Comparison of ENCODE assay signal across 26 cellular contexts in genomic region chr3:120452816-120453215, GRCh38.
"Had no signal": no experiment of that assay in that cellular context is flagged by ENCODE, and none has a peak within 500 bp of the region (broad histone marks: within the 10 kb centered on the region; RNA-seq: fewer than 3 reads in every experiment).

No MANE protein-coding gene starts in this region.

- H3K4me3 ChIP-seq: ascending aorta, esophagus squamous epithelium, lower lobe of right lung, right lobe of liver, testis, transverse colon had no signal

- H3K9me3 ChIP-seq: ascending aorta, esophagus squamous epithelium, lower lobe of right lung, right lobe of liver, testis, transverse colon had no signal

- H3K4me3 Mint-ChIP-seq: activated CD4-positive, alpha-beta memory T cell treated with anti-CD3 and anti-CD28 coated beads for 36 hours; activated naive CD4-positive, alpha-beta T cell treated with anti-CD3 and anti-CD28 coated beads, Interleukin-2, amount 10 ng/mL, durations not matched to agents 7 days and 5 days; activated T-cell treated with anti-CD3 and anti-CD28 coated beads, Interleukin-2, amount 50 U/mL, for 24 hours; dendritic cell treated with granulocyte-macrophage colony-stimulating factor and Interleukin-4, amounts not matched to agents 40 ng/mL and 50 ng/mL, for 4 days; T-helper 2 cell treated with Interferon-gamma antibody and Interleukin-4, amounts not matched to agents 5 μg/mL and 100 μg/mL, for 36 hours had no signal

- H3K27ac Mint-ChIP-seq: activated CD4-positive, alpha-beta memory T cell treated with anti-CD3 and anti-CD28 coated beads for 36 hours; activated CD4-positive, alpha-beta T cell treated with anti-CD3 and anti-CD28 coated beads, Interleukin-2, amount 10 ng/mL, durations not matched to agents 24 days and 14 days; activated naive CD4-positive, alpha-beta T cell treated with anti-CD3 and anti-CD28 coated beads, Interleukin-2, amount 10 ng/mL, durations not matched to agents 7 days and 5 days; activated naive CD8-positive, alpha-beta T cell treated with anti-CD3 and anti-CD28 coated beads, Interleukin-2, amount 10 ng/mL, durations not matched to agents 7 days and 5 days; activated T-cell treated with anti-CD3 and anti-CD28 coated beads, Interleukin-2, amount 50 U/mL, for 24 hours; dendritic cell treated with granulocyte-macrophage colony-stimulating factor and Interleukin-4, amounts not matched to agents 40 ng/mL and 50 ng/mL, for 4 days; T-cell; T-helper 2 cell treated with Interferon-gamma antibody and Interleukin-4, amounts not matched to agents 5 μg/mL and 100 μg/mL, for 36 hours had no signal

- H3K36me3 Mint-ChIP-seq: activated CD4-positive, alpha-beta memory T cell treated with anti-CD3 and anti-CD28 coated beads for 36 hours; activated naive CD4-positive, alpha-beta T cell treated with anti-CD3 and anti-CD28 coated beads, Interleukin-2, amount 10 ng/mL, durations not matched to agents 7 days and 5 days; activated naive CD8-positive, alpha-beta T cell treated with anti-CD3 and anti-CD28 coated beads, Interleukin-2, amount 10 ng/mL, durations not matched to agents 7 days and 5 days; T-cell had no signal

- ATAC-seq: left lobe of liver; lower lobe of right lung; right lobe of liver; stimulated activated naive CD8-positive, alpha-beta T cell treated with anti-CD3 and anti-CD28 coated beads, Interleukin-15, Interleukin-2, amounts not matched to agents 100 U/mL and 50 U/mL, for 24 hours; T-cell had no signal

- H3K27ac ChIP-seq: epithelial cell of prostate, esophagus squamous epithelium, lower lobe of right lung, right lobe of liver, testis, WERI-Rb-1 had no signal

- H3K36me3 ChIP-seq: esophagus squamous epithelium, lower lobe of right lung, right lobe of liver, transverse colon had no signal

- H3K4me1 ChIP-seq: right lobe of liver had no signal

- DNase-seq: activated CD4-positive, alpha-beta memory T cell treated with anti-CD3 and anti-CD28 coated beads for 36 hours; activated CD4-positive, alpha-beta T cell treated with anti-CD3 and anti-CD28 coated beads, Interleukin-2, amount 10 ng/mL, durations not matched to agents 24 days and 14 days; activated CD4-positive, CD25-positive, alpha-beta regulatory T cell treated with anti-CD3 and anti-CD28 coated beads, Interleukin-2, amount 50 U/mL, for 72 hours; activated CD8-positive, alpha-beta memory T cell treated with anti-CD3 and anti-CD28 coated beads, Interleukin-2, amount 50 U/mL, for 4 hours; activated gamma-delta T cell; activated naive CD4-positive, alpha-beta T cell treated with anti-CD3 and anti-CD28 coated beads, Interleukin-2, amount 10 ng/mL, durations not matched to agents 7 days and 5 days; activated naive CD8-positive, alpha-beta T cell treated with anti-CD3 and anti-CD28 coated beads, Interleukin-2, amount 10 ng/mL, durations not matched to agents 7 days and 5 days; activated T-cell treated with anti-CD3 and anti-CD28 coated beads, Interleukin-2, amount 50 U/mL, for 24 hours; central memory CD4-positive, alpha-beta T cell; esophagus squamous epithelium; foreskin melanocyte; kidney glomerular epithelial cell; lower lobe of right lung; mesenchymal stem cell; right lobe of liver; stimulated activated CD4-positive, alpha-beta T cell treated with anti-CD3 and anti-CD28 coated beads, Interleukin-2, amount 100 ng/mL, for 48 hours; stimulated activated naive CD8-positive, alpha-beta T cell treated with anti-CD3 and anti-CD28 coated beads, Interleukin-15, Interleukin-2, amounts not matched to agents 100 U/mL and 50 U/mL, for 24 hours; T-cell; testis; transverse colon; WERI-Rb-1 had no signal

- H3K27me3 ChIP-seq: ascending aorta, right lobe of liver, testis had no signal

- H3K9me3 Mint-ChIP-seq: activated CD4-positive, alpha-beta T cell treated with anti-CD3 and anti-CD28 coated beads, Interleukin-2, amount 10 ng/mL, durations not matched to agents 24 days and 14 days; activated naive CD4-positive, alpha-beta T cell treated with anti-CD3 and anti-CD28 coated beads, Interleukin-2, amount 10 ng/mL, durations not matched to agents 7 days and 5 days; dendritic cell treated with granulocyte-macrophage colony-stimulating factor and Interleukin-4, amounts not matched to agents 40 ng/mL and 50 ng/mL, for 4 days; T-helper 2 cell treated with Interferon-gamma antibody and Interleukin-4, amounts not matched to agents 5 μg/mL and 100 μg/mL, for 36 hours had no signal
